In the genomic region with DNA sequence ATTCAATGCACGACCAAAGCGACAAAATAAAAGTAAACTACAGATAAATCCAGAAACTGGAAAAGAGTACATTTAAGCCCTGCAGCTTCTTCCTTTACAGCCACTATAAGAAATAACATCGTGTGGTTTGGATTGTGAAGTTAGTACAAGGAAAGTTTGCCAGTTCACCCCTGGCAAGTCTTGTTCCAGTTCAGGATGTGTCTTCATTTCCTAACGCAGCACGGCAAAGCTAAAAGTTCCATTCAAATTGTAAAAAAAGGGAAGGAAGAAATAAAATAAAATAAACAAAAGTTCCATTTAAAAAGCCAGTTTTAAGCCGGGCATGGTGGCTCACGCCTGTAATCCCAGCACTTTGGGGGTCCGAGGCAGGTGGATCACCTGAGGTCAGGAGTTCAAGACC, we compare ENCODE assay signal across 28 cellular contexts.
"Had no signal": no experiment of that assay in that cellular context is flagged by ENCODE, and none has a peak within 500 bp of the region (broad histone marks: within the 10 kb centered on the region; RNA-seq: fewer than 3 reads in every experiment).

No MANE protein-coding gene starts in this region.

- H3K36me3 Mint-ChIP-seq: activated CD8-positive, alpha-beta memory T cell treated with anti-CD3 and anti-CD28 coated beads, Interleukin-2, amount 10 ng/mL, durations not matched to agents 7 days and 5 days; activated naive CD8-positive, alpha-beta T cell had no signal

- DNase-seq: activated B cell treated with CpG ODN at 0.5 μM for 24 hours; activated CD4-positive, alpha-beta T cell treated with anti-CD3 and anti-CD28 coated beads for 1 hour; activated CD4-positive, alpha-beta T cell treated with anti-CD3 and anti-CD28 coated beads, Interleukin-2, amount 10 ng/mL, durations not matched to agents 24 days and 14 days; activated CD4-positive, alpha-beta T cell treated with anti-CD3 and anti-CD28 coated beads, Interleukin-2, amount 50 U/mL, for 48 hours; activated CD8-positive, alpha-beta memory T cell treated with anti-CD3 and anti-CD28 coated beads, Interleukin-2, amount 10 ng/mL, durations not matched to agents 7 days and 5 days; activated effector memory CD4-positive, alpha-beta T cell treated with anti-CD3 and anti-CD28 coated beads, Interleukin-2, amount 50 U/mL, for 16 hours; activated naive CD4-positive, alpha-beta T cell treated with Interleukin-2 at 50 U/mL for 16 hours; activated T-cell treated with anti-CD3 and anti-CD28 coated beads, Interleukin-2, amount 50 U/mL, for 24 hours; amygdala; brain microvascular endothelial cell; Karpas-422; NCI-H1105 treated with DMSO at 0.1 percent for 48 hours; NCI-H1436 treated with DMSO at 0.1 percent for 48 hours; NCI-H1930; NCI-H2171 treated with DMSO at 0.1 percent for 48 hours; NCI-H226; NCI-H510A; NCI-H69; NK-92 treated with Interleukin-12 subunit alpha and Interleukin-12 subunit beta, amount 100 ng/mL, for 24 hours; OCI-M1; Right ventricle myocardium superior had no signal

- H3K27me3 ChIP-seq: brain microvascular endothelial cell, cardiac muscle cell, SJSA1 had no signal

- H3K9me3 Mint-ChIP-seq: activated B cell treated with CpG ODN at 0.5 μM for 24 hours; activated CD4-positive, alpha-beta T cell treated with anti-CD3 and anti-CD28 coated beads, Interleukin-2, amount 10 ng/mL, durations not matched to agents 24 days and 14 days; activated T-cell treated with anti-CD3 and anti-CD28 coated beads, Interleukin-2, amount 50 U/mL, for 24 hours; T-helper 1 cell treated with Interleukin-12 subunit alpha and Interleukin-12 subunit beta and Interleukin-4 antibody, amounts not matched to agents 30 μg/mL and 1 μg/mL, for 36 hours had no signal

- ATAC-seq: activated CD8-positive, alpha-beta memory T cell treated with anti-CD3 and anti-CD28 coated beads, Interleukin-2, amount 10 ng/mL, durations not matched to agents 7 days and 5 days; Panc1 had no signal

- H3K27ac Mint-ChIP-seq: activated B cell treated with CpG ODN at 0.5 μM for 24 hours; activated CD4-positive, alpha-beta T cell treated with anti-CD3 and anti-CD28 coated beads, Interleukin-2, amount 10 ng/mL, durations not matched to agents 24 days and 14 days; activated CD8-positive, alpha-beta memory T cell treated with anti-CD3 and anti-CD28 coated beads, Interleukin-2, amount 10 ng/mL, durations not matched to agents 7 days and 5 days; activated naive CD8-positive, alpha-beta T cell; activated T-cell treated with anti-CD3 and anti-CD28 coated beads, Interleukin-2, amount 50 U/mL, for 24 hours; T-helper 1 cell treated with Interleukin-12 subunit alpha and Interleukin-12 subunit beta and Interleukin-4 antibody, amounts not matched to agents 30 μg/mL and 1 μg/mL, for 36 hours had no signal

- H3K4me3 ChIP-seq: cardiac muscle cell, K562, SJSA1 had no signal

- H3K27ac ChIP-seq: brain microvascular endothelial cell, cardiac muscle cell, RWPE1, SJSA1 had no signal

- H3K4me3 Mint-ChIP-seq: activated B cell treated with CpG ODN at 0.5 μM for 24 hours; activated CD4-positive, alpha-beta T cell treated with anti-CD3 and anti-CD28 coated beads, Interleukin-2, amount 10 ng/mL, durations not matched to agents 24 days and 14 days; activated CD8-positive, alpha-beta memory T cell treated with anti-CD3 and anti-CD28 coated beads, Interleukin-2, amount 10 ng/mL, durations not matched to agents 7 days and 5 days; activated naive CD8-positive, alpha-beta T cell; activated T-cell treated with anti-CD3 and anti-CD28 coated beads, Interleukin-2, amount 50 U/mL, for 24 hours; T-helper 1 cell treated with Interleukin-12 subunit alpha and Interleukin-12 subunit beta and Interleukin-4 antibody, amounts not matched to agents 30 μg/mL and 1 μg/mL, for 36 hours had no signal

- H3K4me1 Mint-ChIP-seq: activated B cell treated with CpG ODN at 0.5 μM for 24 hours; activated CD4-positive, alpha-beta T cell treated with anti-CD3 and anti-CD28 coated beads, Interleukin-2, amount 10 ng/mL, durations not matched to agents 24 days and 14 days; activated CD8-positive, alpha-beta memory T cell treated with anti-CD3 and anti-CD28 coated beads, Interleukin-2, amount 10 ng/mL, durations not matched to agents 7 days and 5 days had no signal

- H3K27me3 Mint-ChIP-seq: activated B cell treated with CpG ODN at 0.5 μM for 24 hours; activated CD4-positive, alpha-beta T cell treated with anti-CD3 and anti-CD28 coated beads, Interleukin-2, amount 10 ng/mL, durations not matched to agents 24 days and 14 days; activated CD8-positive, alpha-beta memory T cell treated with anti-CD3 and anti-CD28 coated beads, Interleukin-2, amount 10 ng/mL, durations not matched to agents 7 days and 5 days; activated T-cell treated with anti-CD3 and anti-CD28 coated beads, Interleukin-2, amount 50 U/mL, for 24 hours had no signal
